Comparison of ENCODE assay signal across 1 cellular context in genomic region chr14:54509546-54510501, GRCh38.
TF ChIP-seq lines count a peak whose summit lies in the region.

A gene with protein sequence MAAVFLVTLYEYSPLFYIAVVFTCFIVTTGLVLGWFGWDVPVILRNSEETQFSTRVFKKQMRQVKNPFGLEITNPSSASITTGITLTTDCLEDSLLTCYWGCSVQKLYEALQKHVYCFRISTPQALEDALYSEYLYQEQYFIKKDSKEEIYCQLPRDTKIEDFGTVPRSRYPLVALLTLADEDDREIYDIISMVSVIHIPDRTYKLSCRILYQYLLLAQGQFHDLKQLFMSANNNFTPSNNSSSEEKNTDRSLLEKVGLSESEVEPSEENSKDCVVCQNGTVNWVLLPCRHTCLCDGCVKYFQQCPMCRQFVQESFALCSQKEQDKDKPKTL (plus strand): TSS chr14:54509906. CDS start chr14:54509960, 54 bp downstream.

TF ChIP-seq in HepG2, 621 proteins besides CTCF, POLR2A, EP300 and RAD21 (continued from another document and continues in another):
- TF ChIP-seq CHD4 (IDR thresholded peaks at IDR 0.05; ENCODE audit: borderline replicate concordance, low read length) (0 out of 2 replicates have a peak, but pooled peaks have one; percentile 44), MEIS1 (CRISPR knock-in tag; IDR thresholded peaks at IDR 0.05; ENCODE audit: borderline replicate concordance) (peak; percentile 87), ZNF12 (CRISPR knock-in tag; IDR thresholded peaks at IDR 0.05) (0 out of 2 replicates have a peak, but pooled peaks have one; percentile 35), ZNF30 (CRISPR knock-in tag; IDR thresholded peaks at IDR 0.05) (no peak), ZNF570 (CRISPR knock-in tag; IDR thresholded peaks at IDR 0.05; ENCODE audit: borderline replicate concordance) (no peak), FOXM1 (CRISPR knock-in tag; IDR thresholded peaks at IDR 0.05) (no peak), SRSF4 (IDR thresholded peaks at IDR 0.05; ENCODE audit: low read depth, low read length, poor library complexity, severe bottlenecking) (no peak), ZSCAN22 (CRISPR knock-in tag; IDR thresholded peaks at IDR 0.05) (no peak), MYNN (CRISPR knock-in tag; IDR thresholded peaks at IDR 0.05; ENCODE audit: low read depth) (no peak), ZNF253 (CRISPR knock-in tag; IDR thresholded peaks at IDR 0.05; ENCODE audit: borderline replicate concordance) (no peak), ZBTB3 (CRISPR knock-in tag; IDR thresholded peaks at IDR 0.05; ENCODE audit: borderline replicate concordance, low read depth) (no peak), SMAD3 (CRISPR knock-in tag; IDR thresholded peaks at IDR 0.05) (peak; percentile 86; the same call in 1 of the 2 replicates), REXO4 (CRISPR knock-in tag; IDR thresholded peaks at IDR 0.05; ENCODE audit: borderline replicate concordance) (no peak), TEF (CRISPR knock-in tag; IDR thresholded peaks at IDR 0.05) (no peak), ZNF749 (CRISPR knock-in tag; IDR thresholded peaks at IDR 0.05; ENCODE audit: borderline replicate concordance) (no peak; the same call in 1 of the 2 replicates), POLR2AphosphoS5 (IDR thresholded peaks at IDR 0.05; ENCODE audit: low read depth, low read length) (peak; percentile 74), GZF1 (CRISPR knock-in tag; IDR thresholded peaks at IDR 0.05) (no peak), ISL2 (CRISPR knock-in tag; IDR thresholded peaks at IDR 0.05) (peak; percentile 83), ATF5 (CRISPR knock-in tag; IDR thresholded peaks at IDR 0.05; ENCODE audit: low read depth) (no peak), GATAD2A (CRISPR knock-in tag; IDR thresholded peaks at IDR 0.05) (peak; percentile 74), ZZZ3 (CRISPR knock-in tag; IDR thresholded peaks at IDR 0.05; ENCODE audit: borderline replicate concordance) (no peak; the same call in 1 of the 2 replicates), MTA1 (CRISPR knock-in tag; IDR thresholded peaks at IDR 0.05; ENCODE audit: borderline replicate concordance) (no peak; the same call in none of the 2 replicates), FOXA1 (IDR thresholded peaks at IDR 0.05) (no peak), FOXA1 (CRISPR knock-in tag; IDR thresholded peaks at IDR 0.05) (no peak), CREM (IDR thresholded peaks at IDR 0.05) (no peak), CREM (CRISPR knock-in tag; IDR thresholded peaks at IDR 0.05) (no peak), ZNF850 (CRISPR knock-in tag; conservative IDR thresholded peaks at IDR 0.05) (0 out of 2 replicates have a peak, but pooled peaks have one; percentile 34), ZNF572 (CRISPR knock-in tag; IDR thresholded peaks at IDR 0.05) (0 out of 2 replicates have a peak, but pooled peaks have one; percentile 25), ZNF639 (CRISPR knock-in tag; conservative IDR thresholded peaks at IDR 0.05) (no peak), JARID2 (CRISPR knock-in tag; IDR thresholded peaks at IDR 0.05; ENCODE audit: insufficient replicate concordance) (peak; percentile 36), KMT2A (CRISPR knock-in tag; IDR thresholded peaks at IDR 0.05) (peak; percentile 93)
- TF ChIP-seq, protein P1, sequence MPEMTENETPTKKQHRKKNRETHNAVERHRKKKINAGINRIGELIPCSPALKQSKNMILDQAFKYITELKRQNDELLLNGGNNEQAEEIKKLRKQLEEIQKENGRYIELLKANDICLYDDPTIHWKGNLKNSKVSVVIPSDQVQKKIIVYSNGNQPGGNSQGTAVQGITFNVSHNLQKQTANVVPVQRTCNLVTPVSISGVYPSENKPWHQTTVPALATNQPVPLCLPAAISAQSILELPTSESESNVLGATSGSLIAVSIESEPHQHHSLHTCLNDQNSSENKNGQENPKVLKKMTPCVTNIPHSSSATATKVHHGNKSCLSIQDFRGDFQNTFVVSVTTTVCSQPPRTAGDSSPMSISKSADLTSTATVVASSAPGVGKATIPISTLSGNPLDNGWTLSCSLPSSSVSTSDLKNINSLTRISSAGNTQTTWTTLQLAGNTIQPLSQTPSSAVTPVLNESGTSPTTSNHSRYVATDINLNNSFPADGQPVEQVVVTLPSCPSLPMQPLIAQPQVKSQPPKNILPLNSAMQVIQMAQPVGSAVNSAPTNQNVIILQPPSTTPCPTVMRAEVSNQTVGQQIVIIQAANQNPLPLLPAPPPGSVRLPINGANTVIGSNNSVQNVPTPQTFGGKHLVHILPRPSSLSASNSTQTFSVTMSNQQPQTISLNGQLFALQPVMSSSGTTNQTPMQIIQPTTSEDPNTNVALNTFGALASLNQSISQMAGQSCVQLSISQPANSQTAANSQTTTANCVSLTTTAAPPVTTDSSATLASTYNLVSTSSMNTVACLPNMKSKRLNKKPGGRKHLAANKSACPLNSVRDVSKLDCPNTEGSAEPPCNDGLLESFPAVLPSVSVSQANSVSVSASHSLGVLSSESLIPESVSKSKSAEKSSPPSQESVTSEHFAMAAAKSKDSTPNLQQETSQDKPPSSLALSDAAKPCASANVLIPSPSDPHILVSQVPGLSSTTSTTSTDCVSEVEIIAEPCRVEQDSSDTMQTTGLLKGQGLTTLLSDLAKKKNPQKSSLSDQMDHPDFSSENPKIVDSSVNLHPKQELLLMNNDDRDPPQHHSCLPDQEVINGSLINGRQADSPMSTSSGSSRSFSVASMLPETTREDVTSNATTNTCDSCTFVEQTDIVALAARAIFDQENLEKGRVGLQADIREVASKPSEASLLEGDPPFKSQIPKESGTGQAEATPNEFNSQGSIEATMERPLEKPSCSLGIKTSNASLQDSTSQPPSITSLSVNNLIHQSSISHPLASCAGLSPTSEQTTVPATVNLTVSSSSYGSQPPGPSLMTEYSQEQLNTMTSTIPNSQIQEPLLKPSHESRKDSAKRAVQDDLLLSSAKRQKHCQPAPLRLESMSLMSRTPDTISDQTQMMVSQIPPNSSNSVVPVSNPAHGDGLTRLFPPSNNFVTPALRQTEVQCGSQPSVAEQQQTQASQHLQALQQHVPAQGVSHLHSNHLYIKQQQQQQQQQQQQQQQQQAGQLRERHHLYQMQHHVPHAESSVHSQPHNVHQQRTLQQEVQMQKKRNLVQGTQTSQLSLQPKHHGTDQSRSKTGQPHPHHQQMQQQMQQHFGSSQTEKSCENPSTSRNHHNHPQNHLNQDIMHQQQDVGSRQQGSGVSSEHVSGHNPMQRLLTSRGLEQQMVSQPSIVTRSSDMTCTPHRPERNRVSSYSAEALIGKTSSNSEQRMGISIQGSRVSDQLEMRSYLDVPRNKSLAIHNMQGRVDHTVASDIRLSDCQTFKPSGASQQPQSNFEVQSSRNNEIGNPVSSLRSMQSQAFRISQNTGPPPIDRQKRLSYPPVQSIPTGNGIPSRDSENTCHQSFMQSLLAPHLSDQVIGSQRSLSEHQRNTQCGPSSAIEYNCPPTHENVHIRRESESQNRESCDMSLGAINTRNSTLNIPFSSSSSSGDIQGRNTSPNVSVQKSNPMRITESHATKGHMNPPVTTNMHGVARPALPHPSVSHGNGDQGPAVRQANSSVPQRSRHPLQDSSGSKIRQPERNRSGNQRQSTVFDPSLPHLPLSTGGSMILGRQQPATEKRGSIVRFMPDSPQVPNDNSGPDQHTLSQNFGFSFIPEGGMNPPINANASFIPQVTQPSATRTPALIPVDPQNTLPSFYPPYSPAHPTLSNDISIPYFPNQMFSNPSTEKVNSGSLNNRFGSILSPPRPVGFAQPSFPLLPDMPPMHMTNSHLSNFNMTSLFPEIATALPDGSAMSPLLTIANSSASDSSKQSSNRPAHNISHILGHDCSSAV (CRISPR knock-in tag; IDR thresholded peaks at IDR 0.05; ENCODE audit: borderline replicate concordance): no peak
- TF ChIP-seq, protein P2, sequence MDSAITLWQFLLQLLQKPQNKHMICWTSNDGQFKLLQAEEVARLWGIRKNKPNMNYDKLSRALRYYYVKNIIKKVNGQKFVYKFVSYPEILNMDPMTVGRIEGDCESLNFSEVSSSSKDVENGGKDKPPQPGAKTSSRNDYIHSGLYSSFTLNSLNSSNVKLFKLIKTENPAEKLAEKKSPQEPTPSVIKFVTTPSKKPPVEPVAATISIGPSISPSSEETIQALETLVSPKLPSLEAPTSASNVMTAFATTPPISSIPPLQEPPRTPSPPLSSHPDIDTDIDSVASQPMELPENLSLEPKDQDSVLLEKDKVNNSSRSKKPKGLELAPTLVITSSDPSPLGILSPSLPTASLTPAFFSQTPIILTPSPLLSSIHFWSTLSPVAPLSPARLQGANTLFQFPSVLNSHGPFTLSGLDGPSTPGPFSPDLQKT (CRISPR knock-in tag; IDR thresholded peaks at IDR 0.05; ENCODE audit: borderline replicate concordance): no peak
- TF ChIP-seq, protein P3, sequence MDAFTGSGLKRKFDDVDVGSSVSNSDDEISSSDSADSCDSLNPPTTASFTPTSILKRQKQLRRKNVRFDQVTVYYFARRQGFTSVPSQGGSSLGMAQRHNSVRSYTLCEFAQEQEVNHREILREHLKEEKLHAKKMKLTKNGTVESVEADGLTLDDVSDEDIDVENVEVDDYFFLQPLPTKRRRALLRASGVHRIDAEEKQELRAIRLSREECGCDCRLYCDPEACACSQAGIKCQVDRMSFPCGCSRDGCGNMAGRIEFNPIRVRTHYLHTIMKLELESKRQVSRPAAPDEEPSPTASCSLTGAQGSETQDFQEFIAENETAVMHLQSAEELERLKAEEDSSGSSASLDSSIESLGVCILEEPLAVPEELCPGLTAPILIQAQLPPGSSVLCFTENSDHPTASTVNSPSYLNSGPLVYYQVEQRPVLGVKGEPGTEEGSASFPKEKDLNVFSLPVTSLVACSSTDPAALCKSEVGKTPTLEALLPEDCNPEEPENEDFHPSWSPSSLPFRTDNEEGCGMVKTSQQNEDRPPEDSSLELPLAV (CRISPR knock-in tag; conservative IDR thresholded peaks at IDR 0.05; ENCODE audit: low read depth): no peak
- TF ChIP-seq, protein P4, sequence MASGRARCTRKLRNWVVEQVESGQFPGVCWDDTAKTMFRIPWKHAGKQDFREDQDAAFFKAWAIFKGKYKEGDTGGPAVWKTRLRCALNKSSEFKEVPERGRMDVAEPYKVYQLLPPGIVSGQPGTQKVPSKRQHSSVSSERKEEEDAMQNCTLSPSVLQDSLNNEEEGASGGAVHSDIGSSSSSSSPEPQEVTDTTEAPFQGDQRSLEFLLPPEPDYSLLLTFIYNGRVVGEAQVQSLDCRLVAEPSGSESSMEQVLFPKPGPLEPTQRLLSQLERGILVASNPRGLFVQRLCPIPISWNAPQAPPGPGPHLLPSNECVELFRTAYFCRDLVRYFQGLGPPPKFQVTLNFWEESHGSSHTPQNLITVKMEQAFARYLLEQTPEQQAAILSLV (CRISPR knock-in tag; IDR thresholded peaks at IDR 0.05; ENCODE audit: borderline replicate concordance): peak; percentile 47; the same call in 1 of the 2 replicates
- TF ChIP-seq, protein P5, sequence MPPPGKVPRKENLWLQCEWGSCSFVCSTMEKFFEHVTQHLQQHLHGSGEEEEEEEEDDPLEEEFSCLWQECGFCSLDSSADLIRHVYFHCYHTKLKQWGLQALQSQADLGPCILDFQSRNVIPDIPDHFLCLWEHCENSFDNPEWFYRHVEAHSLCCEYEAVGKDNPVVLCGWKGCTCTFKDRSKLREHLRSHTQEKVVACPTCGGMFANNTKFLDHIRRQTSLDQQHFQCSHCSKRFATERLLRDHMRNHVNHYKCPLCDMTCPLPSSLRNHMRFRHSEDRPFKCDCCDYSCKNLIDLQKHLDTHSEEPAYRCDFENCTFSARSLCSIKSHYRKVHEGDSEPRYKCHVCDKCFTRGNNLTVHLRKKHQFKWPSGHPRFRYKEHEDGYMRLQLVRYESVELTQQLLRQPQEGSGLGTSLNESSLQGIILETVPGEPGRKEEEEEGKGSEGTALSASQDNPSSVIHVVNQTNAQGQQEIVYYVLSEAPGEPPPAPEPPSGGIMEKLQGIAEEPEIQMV (CRISPR knock-in tag; IDR thresholded peaks at IDR 0.05; ENCODE audit: low read depth): peak; percentile 59; the same call in 1 of the 2 replicates
